In genomic region chr9:6381477-6382012, GRCh38 we compare ENCODE assay signal across 2 cellular contexts. TPM values are rescaled to one million over a fixed set of nuclear protein-coding genes. Genes with fewer than 3 reads are reported as not detected.
"Had no signal": no experiment of that assay in that cellular context is flagged by ENCODE, and none has a peak within 500 bp of the region (broad histone marks: within the 10 kb centered on the region; RNA-seq: fewer than 3 reads in every experiment).

No MANE protein-coding gene starts in this region.

RNA-seq across cellular contexts. Expression of gene TPD52L3, which starts 53.4 kb away (rescaled TPM):
- total RNA-seq: G401, GM12878 had no signal
- polyA plus RNA-seq: GM12878 had no signal
